ENCODE assay signal across 15 cellular contexts in genomic region chr2:164785447-164785846, GRCh38. TPM values are rescaled to one million over a fixed set of nuclear protein-coding genes. Genes with fewer than 3 reads are reported as not detected.
A peak's percentile ranks its signal among the peaks of the same experiment; 100 is the strongest.
DNase-seq lines count a peak whose midpoint lies in the region; ATAC-seq and TF ChIP-seq lines count a peak whose summit lies in the region.
"Had no signal": no experiment of that assay in that cellular context is flagged by ENCODE, and none has a peak within 500 bp of the region (broad histone marks: within the 10 kb centered on the region; RNA-seq: fewer than 3 reads in every experiment).

No MANE protein-coding gene starts in this region.

- ATAC-seq in foreskin keratinocyte (peak; percentile 53), psoas muscle (no peak), WTC11 (no peak)
- ATAC-seq: activated T-cell treated with anti-CD3 and anti-CD28 coated beads, Interleukin-2, amount 50 U/mL, for 72 hours; GM23338; K562 had no signal

- TF ChIP-seq CTCF in ascending aorta (IDR thresholded peaks at IDR 0.05) (no peak), foreskin keratinocyte (conservative IDR thresholded peaks at IDR 0.05) (no peak), psoas muscle (IDR thresholded peaks at IDR 0.05) (no peak), WTC11 (IDR thresholded peaks at IDR 0.05) (no peak)

- H3K4me1 ChIP-seq in ascending aorta (peaks cover 5 to 49% of the 10 kb centered on the region in 2 donors), foreskin keratinocyte (peaks cover 5% of the 10 kb centered on the region), psoas muscle (no peaks in the 10 kb centered on the region)

- H3K27ac Mint-ChIP-seq in WTC11 = no peak overlapping the region
- H3K27ac Mint-ChIP-seq: activated B cell treated with CpG ODN at 0.5 μM for 24 hours; activated T-cell treated with anti-CD3 and anti-CD28 coated beads, Interleukin-2, amount 50 U/mL, for 72 hours; dendritic cell treated with granulocyte-macrophage colony-stimulating factor and Interleukin-4, amounts not matched to agents 40 ng/mL and 50 ng/mL, for 4 days; GM23338; neural progenitor cell had no signal

- WGBS in psoas muscle, 3 donors = 21 to 48% (median 36%) methylated on average over 1 of the region's 1 CpG

- H3K9me3 ChIP-seq in ascending aorta (no peaks in the 10 kb centered on the region), psoas muscle (no peaks in the 10 kb centered on the region)

- H3K27me3 ChIP-seq in ascending aorta (no peaks in the 10 kb centered on the region), foreskin keratinocyte (no peaks in the 10 kb centered on the region), psoas muscle (ENCODE audit: insufficient read depth in 3 of 3, low read length in 2 of 3) (no peaks in the 10 kb centered on the region)
- H3K27me3 ChIP-seq: neural progenitor cell had no signal

- peak; percentile 29 for DNase-seq in AG20443 (ENCODE audit: low spot score)
- no peak for DNase-seq in ascending aorta (ENCODE audit: low spot score in 2 of 2)
- peak in 1 of 2 donors; percentile 34 for DNase-seq in foreskin keratinocyte
- no peak for DNase-seq in psoas muscle
- no peak for DNase-seq in NCI-H2107 (lab: John Stamatoyannopoulos, UW)
- no peak for DNase-seq in HuH-7.5 (ENCODE audit: low spot score)
- DNase-seq in KG1 (lab: John Stamatoyannopoulos, UW) = no peak
- no peak for DNase-seq in WTC11 (ENCODE audit: low spot score)
- DNase-seq: activated B cell treated with CpG ODN at 0.5 μM for 24 hours; activated T-cell treated with anti-CD3 and anti-CD28 coated beads, Interleukin-2, amount 50 U/mL, for 72 hours; NCI-H2227 treated with DMSO at 0.1 percent for 48 hours had no signal

- no peaks in the 10 kb centered on the region for H3K27me3 Mint-ChIP-seq in WTC11 (ENCODE audit: low read depth)
- H3K27me3 Mint-ChIP-seq: activated B cell treated with CpG ODN at 0.5 μM for 24 hours; dendritic cell treated with granulocyte-macrophage colony-stimulating factor and Interleukin-4, amounts not matched to agents 40 ng/mL and 50 ng/mL, for 4 days had no signal

- H3K4me3 ChIP-seq in ascending aorta (peak overlapping the region in 1 of 2 donors; percentile 4), psoas muscle (no peak overlapping the region)
- H3K4me3 ChIP-seq: GM23338, K562, neural progenitor cell had no signal

- H3K9me3 Mint-ChIP-seq in WTC11 = no peaks in the 10 kb centered on the region
- H3K9me3 Mint-ChIP-seq: activated B cell treated with CpG ODN at 0.5 μM for 24 hours; activated T-cell treated with anti-CD3 and anti-CD28 coated beads, Interleukin-2, amount 50 U/mL, for 72 hours; dendritic cell treated with granulocyte-macrophage colony-stimulating factor and Interleukin-4, amounts not matched to agents 40 ng/mL and 50 ng/mL, for 4 days; GM23338; neural progenitor cell had no signal

- peaks cover 4% of the 10 kb centered on the region; the same call in 1 of the 2 replicates for H3K4me1 Mint-ChIP-seq in WTC11
- H3K4me1 Mint-ChIP-seq: GM23338 had no signal

- no peak overlapping the region for H3K4me3 Mint-ChIP-seq in WTC11
- H3K4me3 Mint-ChIP-seq: activated B cell treated with CpG ODN at 0.5 μM for 24 hours; activated T-cell treated with anti-CD3 and anti-CD28 coated beads, Interleukin-2, amount 50 U/mL, for 72 hours; dendritic cell treated with granulocyte-macrophage colony-stimulating factor and Interleukin-4, amounts not matched to agents 40 ng/mL and 50 ng/mL, for 4 days; GM23338; neural progenitor cell had no signal

- POLR2A ChIA-PET in WTC11 (lab: Charles Lee) = no interaction called here

- no peaks in the 10 kb centered on the region for H3K36me3 ChIP-seq in ascending aorta
- no peaks in the 10 kb centered on the region for H3K36me3 ChIP-seq in psoas muscle (ENCODE audit: insufficient read depth in 1 of 2, low read depth in 1 of 2)
- H3K36me3 ChIP-seq: neural progenitor cell had no signal

- H3K27ac ChIP-seq in ascending aorta (peak overlapping the region; percentile 79 to 83), foreskin keratinocyte (no peak overlapping the region), psoas muscle (peak overlapping the region; percentile 54)
- H3K27ac ChIP-seq: neural progenitor cell had no signal

- CTCF ChIA-PET in WTC11 (lab: Charles Lee) = no interaction called here

- intact Hi-C loops in ascending aorta (cut with DNase I) = loop anchor here (2.0 kb wide), 1 partner anchor 47 kb away; no protein-coding TSS in a partner anchor
- intact Hi-C loops in psoas muscle (cut with DNase I) = loop anchor here in 1 of 2 donors (5.0 kb wide), 1 partner anchor 57 kb away; the partner anchor contains the start of gene COBLL1

- H3K36me3 Mint-ChIP-seq in WTC11 = no peaks in the 10 kb centered on the region
- H3K36me3 Mint-ChIP-seq: neural progenitor cell had no signal

TF ChIP-seq in WTC11, 78 proteins besides CTCF, POLR2A, EP300 and RAD21:
- TF ChIP-seq ZMAT4 (CRISPR knock-in tag; IDR thresholded peaks at IDR 0.05) (no peak), ERG (CRISPR knock-in tag; IDR thresholded peaks at IDR 0.05) (no peak), E2F4 (CRISPR knock-in tag; IDR thresholded peaks at IDR 0.05; ENCODE audit: borderline replicate concordance, low read depth) (no peak), ATF1 (CRISPR knock-in tag; IDR thresholded peaks at IDR 0.05) (no peak), SOX15 (CRISPR knock-in tag; IDR thresholded peaks at IDR 0.05) (no peak), FOXK1 (CRISPR knock-in tag; IDR thresholded peaks at IDR 0.05) (no peak), IRF2 (CRISPR knock-in tag; IDR thresholded peaks at IDR 0.05; ENCODE audit: borderline replicate concordance, low read depth) (no peak), MLX (CRISPR knock-in tag; IDR thresholded peaks at IDR 0.05) (no peak), MYBL2 (CRISPR knock-in tag; IDR thresholded peaks at IDR 0.05) (no peak), HMGA2 (CRISPR knock-in tag; IDR thresholded peaks at IDR 0.05) (no peak), TCF7 (CRISPR knock-in tag; IDR thresholded peaks at IDR 0.05; ENCODE audit: low read depth) (no peak), ZNF317 (CRISPR knock-in tag; IDR thresholded peaks at IDR 0.05; ENCODE audit: borderline replicate concordance, low read depth) (no peak), ATF2 (CRISPR knock-in tag; IDR thresholded peaks at IDR 0.05; ENCODE audit: borderline replicate concordance, low read depth) (no peak)

RNA-seq across cellular contexts. Expression of gene COBLL1, which starts 56.2 kb away (rescaled TPM):
- 13.3 TPM for total RNA-seq in ascending aorta
- total RNA-seq in foreskin keratinocyte = 14.5 and 20.0 TPM in 2 replicates
- 2.8 and 4.3 TPM in 2 replicates for polyA plus RNA-seq in foreskin keratinocyte
- 1 to 10 TPM; 3.4 to 6.1 (median 4.6) TPM for total RNA-seq in psoas muscle
- polyA plus RNA-seq in psoas muscle = 1 to 10 TPM; 1.5 to 1.9 (median 1.5) TPM
- total RNA-seq in WTC11 (2021) = 4.4 to 6.3 TPM (median 5.8 TPM) in 3 replicates
